ENCODE assay signal across 1 cellular context in the genomic region with DNA sequence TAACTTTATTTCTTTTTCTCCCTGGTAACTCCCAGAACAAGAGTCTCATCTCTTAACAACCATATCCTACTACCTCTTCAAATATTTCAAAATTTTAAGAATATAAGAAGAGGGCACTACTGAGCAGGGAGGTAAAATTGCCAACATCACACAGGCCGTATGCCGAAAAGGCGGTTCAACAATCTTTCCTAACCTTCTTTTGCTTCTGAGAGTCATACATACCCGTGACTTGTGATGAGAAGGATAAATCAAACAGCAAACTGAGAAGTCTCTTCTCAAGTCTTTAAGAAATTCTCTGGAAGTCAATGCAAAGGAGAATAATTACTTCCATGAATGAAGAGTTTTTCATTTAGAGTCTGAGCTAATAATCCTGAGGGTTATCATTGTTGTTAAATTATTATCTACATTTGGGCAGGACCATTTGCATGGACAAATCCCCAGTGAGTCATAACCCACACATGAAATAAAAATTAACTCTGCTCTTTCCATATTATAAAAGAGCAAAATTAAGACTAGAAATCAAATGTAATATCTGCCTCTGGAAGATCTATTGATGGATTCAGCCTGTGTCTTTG.
TF ChIP-seq lines count a peak whose summit lies in the region.

No MANE protein-coding gene starts in this region.

TF ChIP-seq in WTC11, 78 proteins besides CTCF, POLR2A, EP300 and RAD21 (continued from another document):
- TF ChIP-seq, protein P1, sequence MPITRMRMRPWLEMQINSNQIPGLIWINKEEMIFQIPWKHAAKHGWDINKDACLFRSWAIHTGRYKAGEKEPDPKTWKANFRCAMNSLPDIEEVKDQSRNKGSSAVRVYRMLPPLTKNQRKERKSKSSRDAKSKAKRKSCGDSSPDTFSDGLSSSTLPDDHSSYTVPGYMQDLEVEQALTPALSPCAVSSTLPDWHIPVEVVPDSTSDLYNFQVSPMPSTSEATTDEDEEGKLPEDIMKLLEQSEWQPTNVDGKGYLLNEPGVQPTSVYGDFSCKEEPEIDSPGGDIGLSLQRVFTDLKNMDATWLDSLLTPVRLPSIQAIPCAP (CRISPR knock-in tag; IDR thresholded peaks at IDR 0.05): no peak
- TF ChIP-seq, protein P2, sequence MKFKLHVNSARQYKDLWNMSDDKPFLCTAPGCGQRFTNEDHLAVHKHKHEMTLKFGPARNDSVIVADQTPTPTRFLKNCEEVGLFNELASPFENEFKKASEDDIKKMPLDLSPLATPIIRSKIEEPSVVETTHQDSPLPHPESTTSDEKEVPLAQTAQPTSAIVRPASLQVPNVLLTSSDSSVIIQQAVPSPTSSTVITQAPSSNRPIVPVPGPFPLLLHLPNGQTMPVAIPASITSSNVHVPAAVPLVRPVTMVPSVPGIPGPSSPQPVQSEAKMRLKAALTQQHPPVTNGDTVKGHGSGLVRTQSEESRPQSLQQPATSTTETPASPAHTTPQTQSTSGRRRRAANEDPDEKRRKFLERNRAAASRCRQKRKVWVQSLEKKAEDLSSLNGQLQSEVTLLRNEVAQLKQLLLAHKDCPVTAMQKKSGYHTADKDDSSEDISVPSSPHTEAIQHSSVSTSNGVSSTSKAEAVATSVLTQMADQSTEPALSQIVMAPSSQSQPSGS (CRISPR knock-in tag; IDR thresholded peaks at IDR 0.05; ENCODE audit: borderline replicate concordance, low read depth): no peak
- TF ChIP-seq KAT7 (CRISPR knock-in tag; IDR thresholded peaks at IDR 0.05; ENCODE audit: borderline replicate concordance) (no peak), GRHL2 (CRISPR knock-in tag; IDR thresholded peaks at IDR 0.05; ENCODE audit: insufficient replicate concordance, severe bottlenecking) (no peak), OVOL2 (CRISPR knock-in tag; IDR thresholded peaks at IDR 0.05; ENCODE audit: borderline replicate concordance) (no peak), JUN (CRISPR knock-in tag; IDR thresholded peaks at IDR 0.05) (no peak), IRF2 (CRISPR knock-in tag; IDR thresholded peaks at IDR 0.05; ENCODE audit: borderline replicate concordance, low read depth) (no peak), ESRRA (CRISPR knock-in tag; IDR thresholded peaks at IDR 0.05; ENCODE audit: borderline replicate concordance) (no peak), ZNF138 (CRISPR knock-in tag; conservative IDR thresholded peaks at IDR 0.05) (no peak), ZNF423 (CRISPR knock-in tag; IDR thresholded peaks at IDR 0.05) (no peak)
- TF ChIP-seq, protein P3, sequence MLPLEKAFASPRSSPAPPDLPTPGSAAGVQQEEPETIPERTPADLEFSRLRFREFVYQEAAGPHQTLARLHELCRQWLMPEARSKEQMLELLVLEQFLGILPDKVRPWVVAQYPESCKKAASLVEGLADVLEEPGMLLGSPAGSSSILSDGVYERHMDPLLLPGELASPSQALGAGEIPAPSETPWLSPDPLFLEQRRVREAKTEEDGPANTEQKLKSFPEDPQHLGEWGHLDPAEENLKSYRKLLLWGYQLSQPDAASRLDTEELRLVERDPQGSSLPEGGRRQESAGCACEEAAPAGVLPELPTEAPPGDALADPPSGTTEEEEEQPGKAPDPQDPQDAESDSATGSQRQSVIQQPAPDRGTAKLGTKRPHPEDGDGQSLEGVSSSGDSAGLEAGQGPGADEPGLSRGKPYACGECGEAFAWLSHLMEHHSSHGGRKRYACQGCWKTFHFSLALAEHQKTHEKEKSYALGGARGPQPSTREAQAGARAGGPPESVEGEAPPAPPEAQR (CRISPR knock-in tag; IDR thresholded peaks at IDR 0.05): no peak
- TF ChIP-seq, protein P4, sequence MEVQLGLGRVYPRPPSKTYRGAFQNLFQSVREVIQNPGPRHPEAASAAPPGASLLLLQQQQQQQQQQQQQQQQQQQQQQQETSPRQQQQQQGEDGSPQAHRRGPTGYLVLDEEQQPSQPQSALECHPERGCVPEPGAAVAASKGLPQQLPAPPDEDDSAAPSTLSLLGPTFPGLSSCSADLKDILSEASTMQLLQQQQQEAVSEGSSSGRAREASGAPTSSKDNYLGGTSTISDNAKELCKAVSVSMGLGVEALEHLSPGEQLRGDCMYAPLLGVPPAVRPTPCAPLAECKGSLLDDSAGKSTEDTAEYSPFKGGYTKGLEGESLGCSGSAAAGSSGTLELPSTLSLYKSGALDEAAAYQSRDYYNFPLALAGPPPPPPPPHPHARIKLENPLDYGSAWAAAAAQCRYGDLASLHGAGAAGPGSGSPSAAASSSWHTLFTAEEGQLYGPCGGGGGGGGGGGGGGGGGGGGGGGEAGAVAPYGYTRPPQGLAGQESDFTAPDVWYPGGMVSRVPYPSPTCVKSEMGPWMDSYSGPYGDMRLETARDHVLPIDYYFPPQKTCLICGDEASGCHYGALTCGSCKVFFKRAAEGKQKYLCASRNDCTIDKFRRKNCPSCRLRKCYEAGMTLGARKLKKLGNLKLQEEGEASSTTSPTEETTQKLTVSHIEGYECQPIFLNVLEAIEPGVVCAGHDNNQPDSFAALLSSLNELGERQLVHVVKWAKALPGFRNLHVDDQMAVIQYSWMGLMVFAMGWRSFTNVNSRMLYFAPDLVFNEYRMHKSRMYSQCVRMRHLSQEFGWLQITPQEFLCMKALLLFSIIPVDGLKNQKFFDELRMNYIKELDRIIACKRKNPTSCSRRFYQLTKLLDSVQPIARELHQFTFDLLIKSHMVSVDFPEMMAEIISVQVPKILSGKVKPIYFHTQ (CRISPR knock-in tag; IDR thresholded peaks at IDR 0.05): no peak
- TF ChIP-seq, protein P5, sequence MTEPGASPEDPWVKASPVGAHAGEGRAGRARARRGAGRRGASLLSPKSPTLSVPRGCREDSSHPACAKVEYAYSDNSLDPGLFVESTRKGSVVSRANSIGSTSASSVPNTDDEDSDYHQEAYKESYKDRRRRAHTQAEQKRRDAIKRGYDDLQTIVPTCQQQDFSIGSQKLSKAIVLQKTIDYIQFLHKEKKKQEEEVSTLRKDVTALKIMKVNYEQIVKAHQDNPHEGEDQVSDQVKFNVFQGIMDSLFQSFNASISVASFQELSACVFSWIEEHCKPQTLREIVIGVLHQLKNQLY (CRISPR knock-in tag; IDR thresholded peaks at IDR 0.05): no peak
- TF ChIP-seq, protein P6, sequence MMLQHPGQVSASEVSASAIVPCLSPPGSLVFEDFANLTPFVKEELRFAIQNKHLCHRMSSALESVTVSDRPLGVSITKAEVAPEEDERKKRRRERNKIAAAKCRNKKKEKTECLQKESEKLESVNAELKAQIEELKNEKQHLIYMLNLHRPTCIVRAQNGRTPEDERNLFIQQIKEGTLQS (CRISPR knock-in tag; conservative IDR thresholded peaks at IDR 0.05): no peak
- TF ChIP-seq, protein P7, sequence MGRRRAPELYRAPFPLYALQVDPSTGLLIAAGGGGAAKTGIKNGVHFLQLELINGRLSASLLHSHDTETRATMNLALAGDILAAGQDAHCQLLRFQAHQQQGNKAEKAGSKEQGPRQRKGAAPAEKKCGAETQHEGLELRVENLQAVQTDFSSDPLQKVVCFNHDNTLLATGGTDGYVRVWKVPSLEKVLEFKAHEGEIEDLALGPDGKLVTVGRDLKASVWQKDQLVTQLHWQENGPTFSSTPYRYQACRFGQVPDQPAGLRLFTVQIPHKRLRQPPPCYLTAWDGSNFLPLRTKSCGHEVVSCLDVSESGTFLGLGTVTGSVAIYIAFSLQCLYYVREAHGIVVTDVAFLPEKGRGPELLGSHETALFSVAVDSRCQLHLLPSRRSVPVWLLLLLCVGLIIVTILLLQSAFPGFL (CRISPR knock-in tag; IDR thresholded peaks at IDR 0.05; ENCODE audit: borderline replicate concordance): no peak
